ENCODE assay signal across 8 cellular contexts in the genomic region with DNA sequence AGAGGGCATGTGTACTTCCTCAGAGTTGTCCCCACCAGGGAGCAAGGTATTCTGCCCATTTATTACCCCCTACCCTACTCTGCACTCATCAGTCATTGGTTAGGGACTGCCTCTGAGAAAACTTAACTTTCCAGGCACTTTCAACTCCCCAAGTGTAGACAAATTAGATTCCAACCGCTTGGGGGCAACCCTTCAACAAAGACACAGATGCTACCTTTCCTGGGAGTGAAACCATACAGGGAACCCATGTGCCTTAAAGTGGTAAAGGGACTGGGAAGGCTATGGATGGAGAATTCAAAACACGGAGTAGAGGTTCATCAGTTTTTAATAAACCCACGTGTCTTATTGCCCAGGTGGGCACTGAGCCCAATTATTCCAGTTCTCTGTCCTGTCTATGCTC. TPM values are rescaled to one million over a fixed set of nuclear protein-coding genes. Genes with fewer than 3 reads are reported as not detected.
DNase-seq lines count a peak whose midpoint lies in the region; ATAC-seq and TF ChIP-seq lines count a peak whose summit lies in the region.

No MANE protein-coding gene starts in this region.

- intact Hi-C loops in ascending aorta (cut with DNase I): no loop called here

- H3K4me3 ChIP-seq in AG09309 (ENCODE audit: control insufficient read depth, low read depth, low read length) (no peak overlapping the region), ascending aorta (no peak overlapping the region)

- no peaks in the 10 kb centered on the region for H3K9me3 ChIP-seq in ascending aorta

- TF ChIP-seq CTCF in AG09309 (IDR thresholded peaks at IDR 0.05; ENCODE audit: control insufficient read depth, insufficient read depth, low read depth, low read length, missing control alignments) (peak; percentile 67), ascending aorta (IDR thresholded peaks at IDR 0.05) (peak in 2 of 3 experiments; percentile 25 to 56)

- H3K36me3 ChIP-seq in ascending aorta: no peaks in the 10 kb centered on the region

- H3K27ac ChIP-seq in ascending aorta: no peak overlapping the region

- H3K4me1 ChIP-seq in ascending aorta: no peaks in the 10 kb centered on the region

- no peaks in the 10 kb centered on the region for H3K27me3 ChIP-seq in ascending aorta

- peak; percentile 67 for ATAC-seq in HG02885 (IDR thresholded peaks at IDR 0.05; ENCODE audit: poor library complexity, unreplicated experiment)

- DNase-seq in AG09309 (ENCODE audit: low read depth): peak; percentile 24
- no peak for DNase-seq in ascending aorta (ENCODE audit: low spot score in 2 of 2)
- peak; percentile 80 for DNase-seq in islet precursor cell
- no peak for DNase-seq in SHP77 treated with DMSO at 0.1 percent for 48 hours (lab: John Stamatoyannopoulos, UW)
- DNase-seq in NCI-H1417 (lab: John Stamatoyannopoulos, UW): no peak
- no peak for DNase-seq in NCI-H510A (lab: John Stamatoyannopoulos, UW)
- DNase-seq in GM19240 (ENCODE audit: insufficient read length, low spot score): no peak

RNA-seq across cellular contexts. Expression of a gene that starts 19.4 kb away (rescaled TPM):
- total RNA-seq in ascending aorta: 5.3 TPM

Comparison
In these comparisons a context has a peak if more than half of its experiments do, and no peak if none do; other contexts are left out.
1. DNase-seq: peak in AG09309 (single experiment) and islet precursor cell (single experiment); none in ascending aorta (0 of 2), SHP77 treated with DMSO at 0.1 percent for 48 hours (single experiment), NCI-H1417 (0 of 3), NCI-H510A (single experiment) and GM19240 (single experiment).